ENCODE assay signal across 8 cellular contexts in genomic region chr10:64041185-64041988, GRCh38.
DNase-seq lines count a peak whose midpoint lies in the region; TF ChIP-seq lines count a peak whose summit lies in the region.

No MANE protein-coding gene starts in this region.

- no peaks in the 10 kb centered on the region for H4K20me1 ChIP-seq in GM23248 (ENCODE audit: insufficient read depth)

- intact Hi-C loops in ovary (cut with DNase I) = no loop called here
- intact Hi-C loops in thyroid gland (cut with DNase I) = no loop called here

- TF ChIP-seq POLR2A in ovary (IDR thresholded peaks at IDR 0.05) (no peak), thyroid gland (IDR thresholded peaks at IDR 0.05) (no peak)

- no peak for TF ChIP-seq EP300 in ovary (IDR thresholded peaks at IDR 0.05)

- no peaks in the 10 kb centered on the region for H3K36me3 ChIP-seq in GM23248 (ENCODE audit: low read depth)
- H3K36me3 ChIP-seq in SJCRH30 = no peaks in the 10 kb centered on the region
- no peaks in the 10 kb centered on the region for H3K36me3 ChIP-seq in ovary
- no peaks in the 10 kb centered on the region for H3K36me3 ChIP-seq in thyroid gland

- H3K79me2 ChIP-seq in GM23248 (ENCODE audit: insufficient read depth) = no peaks in the 10 kb centered on the region

- H3K4me1 ChIP-seq in GM23248 (ENCODE audit: insufficient read depth) (no peaks in the 10 kb centered on the region), SJCRH30 (no peaks in the 10 kb centered on the region), ovary (ENCODE audit: insufficient read depth) (no peaks in the 10 kb centered on the region), thyroid gland (peaks cover 20 to 40% of the 10 kb centered on the region in 2 donors)

- in situ Hi-C loops in GM23248 (cut with MboI) = no loop called here

- no peak overlapping the region for H3K9ac ChIP-seq in GM23248

- 27 to 33% methylated on average over 31 to 40 of the region's 43 CpGs for WGBS in GM23248 (ENCODE audit: low coverage in 1 of 2, low lambda C conversion rate in 2 of 2, missing lambda C conversion rate in 2 of 2), 2 experiments
- WGBS in ovary, 3 donors = 18 to 37% (median 30%) methylated on average over 18 to 43 of the region's 43 CpGs
- 4 to 22% methylated on average over 8 to 13 of the region's 43 CpGs for WGBS in thyroid gland, 2 donors

- TF ChIP-seq CTCF in ovary (IDR thresholded peaks at IDR 0.05) (peak; percentile 60 to 89 (median 60)), thyroid gland (IDR thresholded peaks at IDR 0.05) (peak; percentile 88 to 100 (median 99))

- H3K9me3 ChIP-seq in GM23248 (ENCODE audit: low read depth) (no peaks in the 10 kb centered on the region), SJCRH30 (replicated peaks) (no peaks in the 10 kb centered on the region), ovary (no peaks in the 10 kb centered on the region), thyroid gland (no peaks in the 10 kb centered on the region)

- no peak overlapping the region for H3K27ac ChIP-seq in GM23248
- H3K27ac ChIP-seq in SJCRH30 = no peak overlapping the region
- no peak overlapping the region for H3K27ac ChIP-seq in ovary
- no peak overlapping the region for H3K27ac ChIP-seq in thyroid gland

- no peaks in the 10 kb centered on the region for H3K9me2 ChIP-seq in GM23248 (ENCODE audit: insufficient read depth)

- H3K4me3 ChIP-seq in GM23248 (no peak overlapping the region), SJCRH30 (no peak overlapping the region), ovary (no peak overlapping the region), thyroid gland (replicated peaks in 1 of 3) (peak overlapping the region in 1 of 3 donors; percentile 15)

- 0 out of 2 replicates have a peak overlapping the region, but pooled peaks have one; percentile 41 for H2AFZ ChIP-seq in GM23248

- H3K27me3 ChIP-seq in GM23248 (replicated peaks; ENCODE audit: insufficient read depth) (0 out of 2 replicates have a peak, but pooled peaks cover under 1% of the 10 kb centered on the region), SJCRH30 (no peaks in the 10 kb centered on the region), ovary (no peaks in the 10 kb centered on the region), thyroid gland (no peaks in the 10 kb centered on the region)

- H3K4me2 ChIP-seq in GM23248 (ENCODE audit: unreplicated experiment) = no peak overlapping the region

- DNase-seq in ELF-1 (ENCODE audit: low read depth, low spot score) (peak; percentile 93), GM23248 (peak; percentile 78), Kasumi-1 (lab: John Stamatoyannopoulos, UW) (peak; percentile 94 to 96), SJCRH30 (peak; percentile 45 to 78), germinal center (ENCODE audit: low spot score) (peak; percentile 70), ovary (peak; percentile 46 to 71 (median 63)), thyroid gland (peak; percentile 73 to 84)
- peak; percentile 43 to 66 (median 53) for DNase-seq in activated naive CD4-positive, alpha-beta T cell (lab: John Stamatoyannopoulos, UW)

- no peaks in the 10 kb centered on the region for H3F3A ChIP-seq in GM23248 (ENCODE audit: insufficient read depth)
